Comparison of ENCODE assay signal across 9 cellular contexts in the genomic region with DNA sequence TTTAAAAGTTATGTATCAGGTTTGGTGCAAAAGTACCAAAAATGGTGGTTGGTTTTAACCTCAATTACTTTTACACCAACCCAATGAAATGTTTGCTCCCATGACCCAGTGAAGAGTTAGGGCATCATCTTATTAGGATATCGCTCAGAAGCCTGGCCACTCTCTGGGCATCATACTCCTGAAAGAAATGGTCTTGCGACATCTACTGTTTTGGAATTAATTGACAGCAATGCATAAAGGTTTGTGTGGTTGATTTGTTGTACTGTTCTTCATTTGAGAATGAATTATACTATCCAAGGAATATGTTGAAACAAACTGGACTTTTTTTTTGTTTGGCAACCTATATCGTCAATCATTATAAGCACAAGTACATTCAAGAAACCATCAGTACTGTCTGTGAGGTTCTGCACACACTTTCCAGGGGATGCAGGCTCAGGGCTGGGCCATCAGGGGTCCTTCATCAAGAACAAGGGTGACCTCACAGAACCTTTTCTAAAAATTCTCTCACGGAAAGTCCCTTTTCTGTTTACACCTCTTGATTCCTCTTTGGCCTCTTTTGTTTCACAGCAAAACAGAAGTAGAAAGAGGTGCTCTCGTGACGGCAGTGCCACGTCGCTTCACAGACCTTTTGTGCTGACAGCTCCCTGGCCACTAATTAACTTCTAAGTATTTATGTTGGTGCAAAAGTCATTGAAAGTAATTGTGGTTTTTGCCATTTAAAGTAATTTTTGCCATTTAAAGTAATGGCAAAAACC.
DNase-seq lines count a peak whose midpoint lies in the region; ATAC-seq, FAIRE-seq and TF ChIP-seq lines count a peak whose summit lies in the region.
"Had no signal": no experiment of that assay in that cellular context is flagged by ENCODE, and none has a peak within 500 bp of the region (broad histone marks: within the 10 kb centered on the region; RNA-seq: fewer than 3 reads in every experiment).

No MANE protein-coding gene starts in this region.

- TF ChIP-seq POLR2A in esophagus muscularis mucosa (IDR thresholded peaks at IDR 0.05; ENCODE audit: low read depth) = no peak

- H3K27ac ChIP-seq in esophagus muscularis mucosa (replicated peaks in 1 of 4) = peak overlapping the region; percentile 42 to 79 (median 72)
- peak overlapping the region in 1 of 2 donors; percentile 33 for H3K27ac ChIP-seq in small intestine (ENCODE audit: low read depth in 1 of 2, low read length in 1 of 2)
- H3K27ac ChIP-seq: SK-N-MC had no signal

- no peak for TF ChIP-seq CTCF in esophagus muscularis mucosa (IDR thresholded peaks at IDR 0.05)

- H3K27me3 ChIP-seq in esophagus muscularis mucosa (no peaks in the 10 kb centered on the region), small intestine (ENCODE audit: control insufficient read depth in 2 of 2, insufficient read depth in 2 of 2, low read length in 2 of 2) (no peaks in the 10 kb centered on the region)

- H3K4me3 ChIP-seq in esophagus muscularis mucosa (no peak overlapping the region), small intestine (ENCODE audit: low read depth in 1 of 2, low read length in 2 of 2) (no peak overlapping the region)
- H3K4me3 ChIP-seq: SK-N-MC had no signal

- H3K4me1 ChIP-seq in esophagus muscularis mucosa (peaks cover 0 to 31% (median 23%) of the 10 kb centered on the region in 4 donors), small intestine (ENCODE audit: control insufficient read depth in 2 of 2, insufficient read depth in 1 of 2, low read depth in 1 of 2, low read length in 1 of 2) (no peaks in the 10 kb centered on the region)

- FAIRE-seq in RCC 7860 (lab: Jason Lieb, UNC) (peak; percentile 64), small intestine (lab: Jason Lieb, UNC) (no peak)

- WGBS in esophagus muscularis mucosa = 48% methylated on average over 8 of the region's 8 CpGs
- WGBS in small intestine, 3 donors = 48 to 56% (median 53%) methylated on average over 8 of the region's 8 CpGs

- ATAC-seq in GM18867 (IDR thresholded peaks at IDR 0.05; ENCODE audit: unreplicated experiment) (peak; percentile 93), HG02642 (IDR thresholded peaks at IDR 0.05; ENCODE audit: poor library complexity, unreplicated experiment) (peak; percentile 96)

- H3K36me3 ChIP-seq in esophagus muscularis mucosa (no peaks in the 10 kb centered on the region), small intestine (ENCODE audit: control insufficient read depth in 2 of 2, insufficient read depth in 2 of 2, low read length in 2 of 2) (no peaks in the 10 kb centered on the region)

- TF ChIP-seq EP300 in esophagus muscularis mucosa (IDR thresholded peaks at IDR 0.05) = no peak

- H3K9me3 ChIP-seq in esophagus muscularis mucosa (no peaks in the 10 kb centered on the region), small intestine (ENCODE audit: control insufficient read depth, low read depth) (no peaks in the 10 kb centered on the region)

- DNase-seq in RCC 7860 (ENCODE audit: low spot score) = peak; percentile 44
- no peak for DNase-seq in esophagus muscularis mucosa (ENCODE audit: extremely low spot score)
- peak; percentile 33 for DNase-seq in small intestine
- no peak for DNase-seq in NCI-H510A treated with DMSO at 0.1 percent for 48 hours (lab: John Stamatoyannopoulos, UW)
- DNase-seq in epidermal melanocyte (ENCODE audit: insufficient read length, low spot score) = no peak
- DNase-seq in cortex of kidney (lab: John Stamatoyannopoulos, UW) = no peak

- intact Hi-C loops in esophagus muscularis mucosa (cut with DNase I) = no loop called here

Comparison
In these comparisons a context has a peak if more than half of its experiments do, and no peak if none do; other contexts are left out.
1. DNase-seq: peak in RCC 7860 (single experiment) and small intestine (single experiment); none in esophagus muscularis mucosa (single experiment), NCI-H510A treated with DMSO at 0.1 percent for 48 hours (single experiment), epidermal melanocyte (single experiment) and cortex of kidney (single experiment).